Comparison of ENCODE assay signal across 16 cellular contexts in the genomic region with DNA sequence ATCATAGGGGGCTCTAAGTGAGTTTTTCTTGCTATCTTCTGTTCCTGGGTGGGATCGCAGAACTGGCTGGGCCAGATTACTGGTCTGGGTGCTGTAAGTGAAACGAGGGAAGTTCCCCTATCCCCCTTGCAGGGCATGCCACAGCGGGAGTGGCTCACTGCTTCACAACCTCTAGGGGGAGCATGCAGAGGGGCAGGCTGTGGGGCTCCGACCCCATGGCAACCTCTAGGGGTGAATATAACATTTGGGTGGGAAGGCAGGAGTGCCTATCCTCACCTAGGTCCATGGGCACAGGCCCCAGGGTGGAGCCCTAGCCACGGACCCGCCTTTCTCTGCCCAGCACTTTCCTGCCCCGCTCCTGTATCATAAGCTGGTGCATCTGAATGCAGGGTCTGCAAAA. TPM values are rescaled to one million over a fixed set of nuclear protein-coding genes. Genes with fewer than 3 reads are reported as not detected.
A peak's percentile ranks its signal among the peaks of the same experiment; 100 is the strongest.
DNase-seq lines count a peak whose midpoint lies in the region; ATAC-seq, FAIRE-seq and TF ChIP-seq lines count a peak whose summit lies in the region.
"Had no signal": no experiment of that assay in that cellular context is flagged by ENCODE, and none has a peak within 500 bp of the region (broad histone marks: within the 10 kb centered on the region; RNA-seq: fewer than 3 reads in every experiment).

No MANE protein-coding gene starts in this region.

- in situ Hi-C loops in Panc1 (cut with HindIII; ENCODE audit: low pct_unique_long_range_greater_than_20kb, low sequenced_read_pairs), result no loop called here

- H3K36me3 ChIP-seq in H7 (replicated peaks; ENCODE audit: control insufficient read depth, insufficient read depth, low read length), result no peaks in the 10 kb centered on the region
- no peaks in the 10 kb centered on the region; the same call in 1 of the 2 replicates for H3K36me3 ChIP-seq in Panc1 (ENCODE audit: control insufficient read depth, insufficient read depth, low read length)
- peaks cover under 1 to 6% of the 10 kb centered on the region in 2 donors for H3K36me3 ChIP-seq in kidney (ENCODE audit: control insufficient read depth in 1 of 2, insufficient read depth in 2 of 2, low read length in 2 of 2)

- peaks cover 3% of the 10 kb centered on the region for H3K4me1 ChIP-seq in Panc1 (ENCODE audit: control insufficient read depth, insufficient read depth, low read length)
- no peaks in the 10 kb centered on the region for H3K4me1 ChIP-seq in kidney (ENCODE audit: control insufficient read depth in 1 of 2, insufficient read depth in 1 of 2, low read depth in 1 of 2, low read length in 2 of 2)

- H3K9ac ChIP-seq in kidney (ENCODE audit: low read length in 2 of 2), result no peak overlapping the region

- no peak overlapping the region for H3K27ac ChIP-seq in Panc1 (ENCODE audit: low read length)
- H3K27ac ChIP-seq in kidney (ENCODE audit: low read depth in 2 of 2, low read length in 2 of 2), result no peak overlapping the region
- H3K27ac ChIP-seq: psoas muscle had no signal

- no peak for ATAC-seq in Panc1
- ATAC-seq: activated T-cell treated with anti-CD3 and anti-CD28 coated beads, Interleukin-2, amount 50 U/mL, for 4 hours; effector memory CD8-positive, alpha-beta T cell; psoas muscle; T-helper 17 cell had no signal

- TF ChIP-seq CTCF in Panc1 (IDR thresholded peaks at IDR 0.05) (peak; percentile 29), kidney (IDR thresholded peaks at IDR 0.05; ENCODE audit: borderline replicate concordance, extremely low read depth, insufficient read depth) (no peak)

- FAIRE-seq in kidney (lab: Jason Lieb, UNC), result no peak

- POLR2A ChIA-PET in Panc1 (lab: Charles Lee), result no interaction called here

- peak; percentile 30 for DNase-seq in NCI-H82 (lab: John Stamatoyannopoulos, UW)
- DNase-seq in NCI-H82 treated with DMSO at 0.1 percent for 48 hours (lab: John Stamatoyannopoulos, UW; ENCODE audit: unreplicated experiment), result no peak
- peak; percentile 15 for DNase-seq in H7
- no peak for DNase-seq in Panc1 (ENCODE audit: low read depth, low spot score)
- peak; percentile 61 for DNase-seq in kidney
- no peak for DNase-seq in GM19240 (ENCODE audit: insufficient read length, low spot score)
- no peak for DNase-seq in NCI-H2227 (lab: John Stamatoyannopoulos, UW; ENCODE audit: unreplicated experiment)
- no peak for DNase-seq in NCI-H446 (lab: John Stamatoyannopoulos, UW)
- DNase-seq: activated CD4-positive, alpha-beta T cell treated with anti-CD3 and anti-CD28 coated beads for 1 hour; activated T-cell treated with anti-CD3 and anti-CD28 coated beads, Interleukin-2, amount 50 U/mL, for 4 hours; CD4-positive, alpha-beta memory T cell; effector memory CD8-positive, alpha-beta T cell; NCI-H1436; NCI-H524 treated with DMSO at 0.1 percent for 48 hours; psoas muscle; T-helper 17 cell had no signal

- CTCF ChIA-PET in Panc1 (lab: Charles Lee), result no interaction called here

- H3K4me3 ChIP-seq in H7 (ENCODE audit: insufficient read depth, low read depth, low read length) (no peak overlapping the region), Panc1 (ENCODE audit: low read depth in 2 of 2, low read length in 2 of 2) (no peak overlapping the region), kidney (ENCODE audit: low read length in 2 of 2) (no peak overlapping the region)
- H3K4me3 ChIP-seq: psoas muscle had no signal

- H3K9me3 ChIP-seq in Panc1 (ENCODE audit: control insufficient read depth, insufficient read depth, low read depth, low read length), result no peaks in the 10 kb centered on the region
- no peaks in the 10 kb centered on the region for H3K9me3 ChIP-seq in kidney (ENCODE audit: control insufficient read depth in 1 of 2, low read length in 2 of 2)
- H3K9me3 ChIP-seq: psoas muscle had no signal

- no TSS peak for BruUV-seq in Panc1 (replicated peaks; lab: Mats Ljungman, UMichigan)

- no peaks in the 10 kb centered on the region for H3K27me3 ChIP-seq in H7 (ENCODE audit: control insufficient read depth, insufficient read depth, low read length)
- H3K27me3 ChIP-seq in Panc1 (ENCODE audit: control insufficient read depth, insufficient read depth, low read length), result no peaks in the 10 kb centered on the region

- intact Hi-C loops in Panc1 (cut with micrococcal nuclease; ENCODE audit: unreplicated experiment), result loop anchor here (10.0 kb wide), 1 partner anchor 59 kb away; no protein-coding TSS in a partner anchor
- intact Hi-C loops in kidney (cut with DNase I), result no loop called here

RNA-seq across cellular contexts. Expression of gene RRAGB, which starts 1.7 kb away (rescaled TPM):
- total RNA-seq in H7 (2014; rRNA removed; shearing (Covaris generic)), result 6.1 and 9.0 TPM in 2 replicates
- total RNA-seq in Panc1 (2021; ENCODE audit: unreplicated experiment), result 19.6 TPM
- polyA plus RNA-seq in Panc1 (2012; ENCODE audit: insufficient read length), result 11.7 TPM
- total RNA-seq in kidney, result 23.7 TPM
- polyA plus RNA-seq in kidney (ENCODE audit: insufficient read depth, low read depth, low replicate concordance), result 25.4 TPM

Comparison
In these comparisons a context has a peak if more than half of its experiments do, and no peak if none do; other contexts are left out.
1. DNase-seq: peak in NCI-H82 (single experiment), H7 (single experiment) and kidney (single experiment); none in NCI-H82 treated with DMSO at 0.1 percent for 48 hours (single experiment), Panc1 (single experiment), GM19240 (single experiment), NCI-H2227 (single experiment) and NCI-H446 (0 of 2).